ENCODE assay signal across 8 cellular contexts in genomic region chr5:76641514-76642120, GRCh38. TPM values are rescaled to one million over a fixed set of nuclear protein-coding genes. Genes with fewer than 3 reads are reported as not detected.
A peak's percentile ranks its signal among the peaks of the same experiment; 100 is the strongest.
DNase-seq lines count a peak whose midpoint lies in the region; ATAC-seq, FAIRE-seq and TF ChIP-seq lines count a peak whose summit lies in the region.

No MANE protein-coding gene starts in this region.

- peak; percentile 34 for FAIRE-seq in frontal cortex (lab: Jason Lieb, UNC)

- H3K9me3 Mint-ChIP-seq in CD14-positive monocyte: no peaks in the 10 kb centered on the region

- DNase-seq in CD14-positive monocyte (ENCODE audit: low spot score) (no peak), SJSA1 (ENCODE audit: low read depth in 1 of 2, low spot score in 2 of 2) (peak; percentile 71 to 77), frontal cortex (ENCODE audit: low spot score in 2 of 2) (peak in 1 of 2 donors; percentile 4), retina (peak; percentile 55), GM19238 (ENCODE audit: insufficient read length, low spot score) (no peak)
- peak; percentile 21 for DNase-seq in activated T-helper 9 cell treated with anti-CD3 and anti-CD28 coated beads, Interleukin-2, amount 50 U/mL, for 16 hours (ENCODE audit: low read depth)

- H3K27ac Mint-ChIP-seq in CD14-positive monocyte: no peak overlapping the region

- no peak for ATAC-seq in GM18505 (IDR thresholded peaks at IDR 0.05; ENCODE audit: unreplicated experiment)

- no peak overlapping the region for H3K27ac ChIP-seq in HEK293 (ENCODE audit: extremely low read depth, low read depth, low read length)
- H3K27ac ChIP-seq in SJSA1: no peak overlapping the region

- peaks cover 13% of the 10 kb centered on the region for H3K4me1 Mint-ChIP-seq in CD14-positive monocyte

- peaks cover 73 to 81% of the 10 kb centered on the region in 2 donors for H3K36me3 Mint-ChIP-seq in CD14-positive monocyte

- CTCF ChIA-PET in HEK293 (lab: Yijun Ruan, JAX): interaction anchor here (0.6 to 4.5 kb wide), 19 partner anchors 9 to 408 kb away, joined by 3 to 48 read pairs (median 5); no protein-coding TSS in a partner anchor

- TF ChIP-seq CTCF in CD14-positive monocyte (IDR thresholded peaks at IDR 0.05) (peak; percentile 81), HEK293 (tag by site-specific recombination; IDR thresholded peaks at IDR 0.05) (peak; percentile 48; the same call in 1 of the 2 replicates)

- TF ChIP-seq POLR2A in GM18505 (IDR thresholded peaks at IDR 0.05; ENCODE audit: borderline replicate concordance, extremely low read depth, insufficient read depth, insufficient read length): no peak

- H3K36me3 ChIP-seq in HEK293 (ENCODE audit: control insufficient read depth in 2 of 2, insufficient read depth in 1 of 2, low read length in 2 of 2) (no peaks in the 10 kb centered on the region), SJSA1 (no peaks in the 10 kb centered on the region)

- H3K27me3 Mint-ChIP-seq in CD14-positive monocyte (ENCODE audit: low read depth in 3 of 3): no peaks in the 10 kb centered on the region

- no peak overlapping the region for H3K4me3 ChIP-seq in HEK293 (ENCODE audit: low read depth, low read length)
- no peak overlapping the region for H3K4me3 ChIP-seq in SJSA1

- H3K4me1 ChIP-seq in HEK293 (ENCODE audit: control insufficient read depth, insufficient read depth, low read length): no peaks in the 10 kb centered on the region
- H3K4me1 ChIP-seq in SJSA1 (replicated peaks): peaks cover 23% of the 10 kb centered on the region

- no peaks in the 10 kb centered on the region for H3K9me3 ChIP-seq in HEK293 (ENCODE audit: control insufficient read depth, insufficient read depth, low read depth, low read length)
- H3K9me3 ChIP-seq in SJSA1 (replicated peaks): no peaks in the 10 kb centered on the region

- POLR2A ChIA-PET in HEK293 (lab: Yijun Ruan, JAX): no interaction called here

- intact Hi-C loops in CD14-positive monocyte (cut with micrococcal nuclease): loop anchor here (2.0 to 5.0 kb wide), 3 partner anchors 39 to 304 kb away; no protein-coding TSS in a partner anchor

- H3K27me3 ChIP-seq in SJSA1 (replicated peaks): no peaks in the 10 kb centered on the region

- no peak overlapping the region for H3K4me3 Mint-ChIP-seq in CD14-positive monocyte

TF ChIP-seq in HEK293, 187 proteins besides CTCF, POLR2A, EP300 and RAD21:
- TF ChIP-seq ZNF610 (tag by site-specific recombination; IDR thresholded peaks at IDR 0.05; ENCODE audit: borderline replicate concordance): no peak
- TF ChIP-seq ZNF654 (tag by site-specific recombination; IDR thresholded peaks at IDR 0.05; ENCODE audit: low read depth): peak; percentile 79

RNA-seq across cellular contexts. Expression of gene F2RL2, which starts 18.4 kb away (rescaled TPM):
- polyA plus RNA-seq in CD14-positive monocyte: under 1 TPM in 1 of 2 donors, not detected in 1; 0.14 TPM
- 1.3 and 2.0 TPM in 2 replicates for total RNA-seq in SJSA1 (2014; rRNA removed; shearing (Covaris generic))
- under 0.01 TPM for total RNA-seq in frontal cortex

Comparison
In these comparisons a context has a peak if more than half of its experiments do, and no peak if none do; other contexts are left out.
1. DNase-seq: peak in SJSA1 (2 of 2), activated T-helper 9 cell treated with anti-CD3 and anti-CD28 coated beads, Interleukin-2, amount 50 U/mL, for 16 hours (single experiment) and retina (single experiment); none in CD14-positive monocyte (single experiment) and GM19238 (single experiment).